Comparison of ENCODE assay signal across 18 cellular contexts in genomic region chr11:85525711-85526110, GRCh38.
DNase-seq lines count a peak whose midpoint lies in the region; ATAC-seq and TF ChIP-seq lines count a peak whose summit lies in the region.
"Had no signal": no experiment of that assay in that cellular context is flagged by ENCODE, and none has a peak within 500 bp of the region (broad histone marks: within the 10 kb centered on the region; RNA-seq: fewer than 3 reads in every experiment).

No MANE protein-coding gene starts in this region.

- TF ChIP-seq CTCF in GM23338 (conservative IDR thresholded peaks at IDR 0.05; ENCODE audit: low read depth in 2 of 2) (no peak), neural progenitor cell (IDR thresholded peaks at IDR 0.05) (no peak), GM20000 (IDR thresholded peaks at IDR 0.05; ENCODE audit: extremely low read depth, missing control alignments) (no peak)
- TF ChIP-seq CTCF in activated CD8-positive, alpha-beta T cell treated with anti-CD3 and anti-CD28 coated beads for 36 hours (IDR thresholded peaks at IDR 0.05): no peak

- H3K9me3 ChIP-seq in iPS-18a (ENCODE audit: control insufficient read depth, low read depth, low read length) (peaks cover 23% of the 10 kb centered on the region), neural progenitor cell (ENCODE audit: low read depth) (peaks cover 11% of the 10 kb centered on the region)

- H3K4me1 Mint-ChIP-seq in GM23338 (peaks cover 22% of the 10 kb centered on the region), neural progenitor cell (peaks cover 4% of the 10 kb centered on the region)
- no peaks in the 10 kb centered on the region for H3K4me1 Mint-ChIP-seq in activated CD8-positive, alpha-beta T cell treated with anti-CD3 and anti-CD28 coated beads for 36 hours (ENCODE audit: low read depth)
- H3K4me1 Mint-ChIP-seq: CD14-positive monocyte, IgD-negative memory B cell had no signal

- H3K9ac ChIP-seq in iPS-18a (ENCODE audit: low read length) (no peak overlapping the region), neural progenitor cell (no peak overlapping the region)

- TF ChIP-seq POLR2A in erythroblast (IDR thresholded peaks at IDR 0.05; ENCODE audit: low read length): no peak

- DNase-seq in GM23338 (ENCODE audit: low spot score) (peak; percentile 18), OCI-M1 (lab: John Stamatoyannopoulos, UW) (peak; percentile 55), neural progenitor cell (ENCODE audit: low spot score) (no peak), erythroblast (lab: John Stamatoyannopoulos, UW) (no peak), SIG-M5 (lab: John Stamatoyannopoulos, UW) (no peak), GM20000 (ENCODE audit: low spot score) (no peak)
- DNase-seq in activated CD8-positive, alpha-beta T cell treated with anti-CD3 and anti-CD28 coated beads for 36 hours: no peak
- DNase-seq: CD8-positive, alpha-beta T cell; COR-L47; DMS153; DMS79 treated with DMSO at 0.1 percent for 48 hours; EL had no signal

- peak; percentile 75 for ATAC-seq in GM23338
- no peak for ATAC-seq in activated CD8-positive, alpha-beta T cell treated with anti-CD3 and anti-CD28 coated beads for 36 hours
- ATAC-seq: CD8-positive, alpha-beta T cell; HCT116 had no signal

- H2AFZ ChIP-seq in GM23338: no peak overlapping the region
- H2AFZ ChIP-seq in neural progenitor cell (replicated peaks): peak overlapping the region; percentile 84

- H4K20me1 ChIP-seq in GM23338 (replicated peaks; ENCODE audit: insufficient read depth): no peaks in the 10 kb centered on the region
- no peaks in the 10 kb centered on the region for H4K20me1 ChIP-seq in neural progenitor cell (ENCODE audit: low read depth)

- H3K9me3 Mint-ChIP-seq in GM23338 (peaks cover 53% of the 10 kb centered on the region), neural progenitor cell (peaks cover 19% of the 10 kb centered on the region)
- H3K9me3 Mint-ChIP-seq in activated CD8-positive, alpha-beta T cell treated with anti-CD3 and anti-CD28 coated beads for 36 hours: peaks cover 20% of the 10 kb centered on the region

- H3F3A ChIP-seq in GM23338 (replicated peaks; ENCODE audit: low read depth) (no peaks in the 10 kb centered on the region), neural progenitor cell (ENCODE audit: low read depth) (peaks cover 13% of the 10 kb centered on the region)

- CTCF ChIA-PET in activated CD8-positive, alpha-beta T cell treated with anti-CD3 and anti-CD28 coated beads for 36 hours (lab: Charles Lee): no interaction called here

- POLR2A ChIA-PET in activated CD8-positive, alpha-beta T cell treated with anti-CD3 and anti-CD28 coated beads for 36 hours (lab: Charles Lee): no interaction called here

- no peaks in the 10 kb centered on the region for H3K27me3 Mint-ChIP-seq in GM23338 (ENCODE audit: insufficient read depth, low read depth, poor library complexity)
- H3K27me3 Mint-ChIP-seq in neural progenitor cell (ENCODE audit: insufficient read depth, low read depth): peaks cover 2% of the 10 kb centered on the region
- H3K27me3 Mint-ChIP-seq in activated CD8-positive, alpha-beta T cell treated with anti-CD3 and anti-CD28 coated beads for 36 hours: no peaks in the 10 kb centered on the region

- H3K27me3 ChIP-seq in GM23338 (ENCODE audit: insufficient read depth) (no peaks in the 10 kb centered on the region), iPS-18a (ENCODE audit: control insufficient read depth, insufficient read depth, low read length) (no peaks in the 10 kb centered on the region), neural progenitor cell (no peaks in the 10 kb centered on the region)

- H3K27ac ChIP-seq in GM23338 (ENCODE audit: low read depth): peak overlapping the region; percentile 91
- peak overlapping the region; percentile 81 for H3K27ac ChIP-seq in iPS-18a (ENCODE audit: low read length)
- H3K27ac ChIP-seq in neural progenitor cell: peak overlapping the region; percentile 35
- H3K27ac ChIP-seq: 22Rv1, HL-60 had no signal

- H3K4me2 ChIP-seq in GM23338 (peak overlapping the region; percentile 39), neural progenitor cell (peak overlapping the region; percentile 49)

- no peaks in the 10 kb centered on the region for H3K79me2 ChIP-seq in GM23338 (replicated peaks; ENCODE audit: insufficient read depth)
- H3K79me2 ChIP-seq in neural progenitor cell (ENCODE audit: low read depth): no peaks in the 10 kb centered on the region

- H3K4me3 ChIP-seq in GM23338 (no peak overlapping the region), iPS-18a (ENCODE audit: low read length) (peak overlapping the region; percentile 25), neural progenitor cell (no peak overlapping the region)

- H3K27ac Mint-ChIP-seq in GM23338: peak overlapping the region; percentile 75
- H3K27ac Mint-ChIP-seq in neural progenitor cell: no peak overlapping the region
- H3K27ac Mint-ChIP-seq in activated CD8-positive, alpha-beta T cell treated with anti-CD3 and anti-CD28 coated beads for 36 hours: no peak overlapping the region
- H3K27ac Mint-ChIP-seq: CD14-positive monocyte; CD8-positive, alpha-beta T cell; IgD-negative memory B cell had no signal

- H3K4me1 ChIP-seq in GM23338 (ENCODE audit: insufficient read depth) (peaks cover 21% of the 10 kb centered on the region), iPS-18a (ENCODE audit: control insufficient read depth, low read depth, low read length) (peaks cover 18% of the 10 kb centered on the region), neural progenitor cell (peaks cover 20% of the 10 kb centered on the region)

- intact Hi-C loops in activated CD8-positive, alpha-beta T cell treated with anti-CD3 and anti-CD28 coated beads for 36 hours (cut with micrococcal nuclease): no loop called here

- H3K36me3 ChIP-seq in GM23338 (ENCODE audit: insufficient read depth) (peaks cover 8% of the 10 kb centered on the region; the same call in 1 of the 2 replicates), iPS-18a (ENCODE audit: control insufficient read depth, low read depth, low read length) (no peaks in the 10 kb centered on the region), neural progenitor cell (no peaks in the 10 kb centered on the region)

- peaks cover 74% of the 10 kb centered on the region for H3K36me3 Mint-ChIP-seq in GM23338 (ENCODE audit: low read depth)
- no peaks in the 10 kb centered on the region for H3K36me3 Mint-ChIP-seq in neural progenitor cell
- H3K36me3 Mint-ChIP-seq in activated CD8-positive, alpha-beta T cell treated with anti-CD3 and anti-CD28 coated beads for 36 hours (ENCODE audit: low read depth): peaks cover 7% of the 10 kb centered on the region
- H3K36me3 Mint-ChIP-seq: CD14-positive monocyte had no signal

- H3K9me2 ChIP-seq in GM23338 (ENCODE audit: insufficient read depth): no peaks in the 10 kb centered on the region

- no peak overlapping the region for H3K4me3 Mint-ChIP-seq in GM23338
- H3K4me3 Mint-ChIP-seq in neural progenitor cell: no peak overlapping the region
- no peak overlapping the region for H3K4me3 Mint-ChIP-seq in activated CD8-positive, alpha-beta T cell treated with anti-CD3 and anti-CD28 coated beads for 36 hours
- H3K4me3 Mint-ChIP-seq: CD14-positive monocyte; CD8-positive, alpha-beta T cell; IgD-negative memory B cell had no signal

TF ChIP-seq in GM23338, 12 proteins besides CTCF, POLR2A, EP300 and RAD21:
- TF ChIP-seq EZH2 (IDR thresholded peaks at IDR 0.05; ENCODE audit: low read depth, unreplicated experiment) (no peak), ZNF331 (CRISPR knock-in tag; IDR thresholded peaks at IDR 0.05; ENCODE audit: low read depth) (no peak), ETS1 (IDR thresholded peaks at IDR 0.05) (no peak), NANOG (IDR thresholded peaks at IDR 0.05; ENCODE audit: borderline replicate concordance) (no peak), STAT1 (IDR thresholded peaks at IDR 0.05; ENCODE audit: unreplicated experiment) (no peak), EZH2phosphoT487 (IDR thresholded peaks at IDR 0.05; ENCODE audit: unreplicated experiment) (no peak), POLR2AphosphoS5 (IDR thresholded peaks at IDR 0.05; ENCODE audit: low read depth) (no peak)
TF ChIP-seq in GM23338: peak in this region for 0.

Comparison
In these comparisons a context has a peak if more than half of its experiments do, and no peak if none do; other contexts are left out.
1. DNase-seq: peak in GM23338 (single experiment) and OCI-M1 (single experiment); none in neural progenitor cell (single experiment), erythroblast (0 of 2), SIG-M5 (single experiment), GM20000 (single experiment) and activated CD8-positive, alpha-beta T cell treated with anti-CD3 and anti-CD28 coated beads for 36 hours (single experiment).
2. H3K27ac ChIP-seq: peak in every context shown above with its lines; median percentile 91 in GM23338; 81 in iPS-18a; 35 in neural progenitor cell.